19 cellular contexts compared by ENCODE assay signal in the genomic region with DNA sequence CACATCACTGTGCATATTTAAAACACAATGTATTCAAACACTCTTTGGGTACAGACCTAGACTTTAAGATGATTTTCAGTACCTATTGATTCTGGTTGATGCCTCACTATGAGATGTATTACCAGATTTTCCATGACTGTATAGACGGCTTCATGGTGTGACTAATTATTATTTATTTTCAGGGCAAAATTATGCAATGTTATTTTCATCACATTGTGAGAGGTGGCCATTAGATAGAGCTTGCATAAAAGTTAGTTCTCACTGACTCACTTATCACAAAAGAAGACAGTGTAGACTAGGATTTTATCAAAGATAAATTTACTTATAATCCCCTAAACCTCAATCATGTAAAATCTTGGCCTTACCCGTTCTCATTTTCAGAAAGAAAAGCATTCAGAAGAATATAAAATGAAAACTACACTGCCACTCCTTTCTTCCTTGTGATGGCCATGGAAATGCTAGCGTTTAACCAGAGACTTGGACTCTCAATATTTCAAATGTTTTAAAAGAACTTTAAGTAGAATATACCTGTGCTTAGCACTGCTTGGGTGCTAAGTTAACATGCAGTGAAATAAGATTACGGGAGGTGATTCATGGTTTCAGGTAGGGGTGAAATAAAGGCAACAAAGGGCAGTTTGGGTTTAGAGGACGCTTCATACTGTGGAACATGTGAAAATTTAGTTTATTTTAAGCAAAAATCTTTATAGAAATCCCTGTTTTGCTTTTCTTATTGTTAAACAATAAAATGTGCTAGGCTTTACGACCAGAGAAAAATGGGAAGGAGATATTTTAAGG.
DNase-seq lines count a peak whose midpoint lies in the region; ATAC-seq and TF ChIP-seq lines count a peak whose summit lies in the region.
"Had no signal": no experiment of that assay in that cellular context is flagged by ENCODE, and none has a peak within 500 bp of the region (broad histone marks: within the 10 kb centered on the region; RNA-seq: fewer than 3 reads in every experiment).

No MANE protein-coding gene starts in this region.

- intact Hi-C loops in ascending aorta (cut with DNase I): no loop called here

- no peaks in the 10 kb centered on the region for H3K27me3 ChIP-seq in iPS-18a (ENCODE audit: control insufficient read depth, insufficient read depth, low read length)
- no peaks in the 10 kb centered on the region for H3K27me3 ChIP-seq in ascending aorta

- H3K4me1 ChIP-seq in iPS-18a (ENCODE audit: control insufficient read depth, low read depth, low read length) (peaks cover 29% of the 10 kb centered on the region), ascending aorta (no peaks in the 10 kb centered on the region)
- H3K4me1 ChIP-seq: HAP-1 had no signal

- no peak overlapping the region for H3K4me3 ChIP-seq in iPS-18a (ENCODE audit: low read length)
- no peak overlapping the region for H3K4me3 ChIP-seq in ascending aorta
- H3K4me3 ChIP-seq: HAP-1, SK-N-MC had no signal

- peak overlapping the region; percentile 24 for H3K27ac ChIP-seq in iPS-18a (ENCODE audit: low read length)
- H3K27ac ChIP-seq in ascending aorta: no peak overlapping the region
- H3K27ac ChIP-seq: SK-N-MC had no signal

- DNase-seq in ELR (ENCODE audit: low read depth): peak; percentile 8
- DNase-seq in HCEC 1CT: peak; percentile 3
- DNase-seq in amniotic epithelial cell (ENCODE audit: low read depth): peak; percentile 7
- no peak for DNase-seq in NCI-H1092 (lab: John Stamatoyannopoulos, UW)
- no peak for DNase-seq in ascending aorta (ENCODE audit: low spot score in 2 of 2)
- DNase-seq: Calu3, DMS79 treated with DMSO at 0.1 percent for 48 hours, Karpas-422, MV-4-11, NCI-H1105 treated with DMSO at 0.1 percent for 48 hours, NCI-H2029 treated with DMSO at 0.1 percent for 48 hours, NCI-H446 treated with DMSO at 0.1 percent for 48 hours, NCI-H69, SIG-M5 had no signal

- H3K9me3 ChIP-seq in iPS-18a (ENCODE audit: control insufficient read depth, low read depth, low read length): no peaks in the 10 kb centered on the region
- H3K9me3 ChIP-seq in ascending aorta: no peaks in the 10 kb centered on the region
- H3K9me3 ChIP-seq: HAP-1 had no signal

- ATAC-seq in HG02588 (IDR thresholded peaks at IDR 0.05; ENCODE audit: unreplicated experiment): no peak
- ATAC-seq: HepG2 had no signal

- H3K36me3 ChIP-seq in iPS-18a (ENCODE audit: control insufficient read depth, low read depth, low read length) (peaks cover 12% of the 10 kb centered on the region), ascending aorta (no peaks in the 10 kb centered on the region)
- H3K36me3 ChIP-seq: HAP-1 had no signal

- H3K9ac ChIP-seq in iPS-18a (ENCODE audit: low read length): no peak overlapping the region

- no peak for TF ChIP-seq CTCF in ascending aorta (IDR thresholded peaks at IDR 0.05)

Comparison
In these comparisons a context has a peak if more than half of its experiments do, and no peak if none do; other contexts are left out.
1. DNase-seq: peak in ELR (single experiment), HCEC 1CT (single experiment) and amniotic epithelial cell (single experiment); none in NCI-H1092 (single experiment) and ascending aorta (0 of 2).